Comparison of ENCODE assay signal across 8 cellular contexts in the genomic region with DNA sequence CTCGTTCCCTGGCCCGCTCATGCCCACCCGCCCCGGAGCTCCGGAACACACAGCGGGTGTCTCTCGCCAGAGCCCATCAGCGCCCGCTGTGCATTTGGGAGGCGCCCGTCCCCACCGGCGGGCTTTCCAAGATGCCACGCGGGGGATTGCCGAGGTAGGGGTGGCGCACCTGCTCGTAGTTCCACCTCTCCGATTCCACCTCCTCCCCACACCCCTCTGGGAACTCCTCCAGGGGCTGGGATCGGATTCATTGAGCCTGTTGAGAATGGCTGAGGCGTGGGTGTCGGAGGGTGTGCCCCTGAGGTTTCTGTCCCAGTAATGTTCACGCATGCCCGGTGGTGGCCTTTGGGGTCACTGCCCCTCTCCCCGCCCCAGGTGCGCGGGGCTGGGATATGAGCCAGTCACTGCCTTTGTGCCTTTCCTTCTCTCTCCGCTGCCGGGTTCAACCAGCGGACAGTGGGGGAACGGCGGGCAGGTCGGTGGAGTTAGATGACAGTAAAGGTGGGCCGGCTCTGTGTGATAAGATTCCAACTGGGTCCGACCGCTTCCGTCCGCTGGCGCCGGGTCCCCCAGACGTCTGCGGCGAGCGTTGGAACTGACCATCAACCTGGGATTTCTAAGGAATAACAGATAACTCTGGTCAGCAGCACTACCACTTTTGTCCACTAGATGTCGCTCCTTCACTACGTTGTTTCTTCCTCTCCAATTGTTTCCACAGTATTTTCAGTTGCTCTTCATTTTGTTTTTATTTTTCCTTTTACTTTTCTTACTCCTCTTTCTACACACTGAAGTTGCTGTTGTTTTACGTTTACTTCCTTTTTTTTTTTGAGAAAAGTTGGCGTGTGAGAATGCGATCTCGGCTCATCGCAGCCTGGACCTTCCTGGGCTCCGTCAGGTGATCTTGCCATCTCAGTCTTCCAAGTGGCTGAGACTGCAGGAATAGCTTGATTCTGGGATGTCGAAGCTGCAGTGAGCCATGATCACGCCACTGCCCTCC.
DNase-seq lines count a peak whose midpoint lies in the region; ATAC-seq, FAIRE-seq and TF ChIP-seq lines count a peak whose summit lies in the region.

No MANE protein-coding gene starts in this region.

- TF ChIP-seq POLR2A in adrenal gland (IDR thresholded peaks at IDR 0.05), result no peak

- ATAC-seq in GM21390 (IDR thresholded peaks at IDR 0.05; ENCODE audit: unreplicated experiment) (peak; percentile 73), psoas muscle (peak; percentile 68 to 91 (median 73)), aorta (ENCODE audit: low FRiP score) (peak; percentile 83)

- H3K36me3 ChIP-seq in KMS-11 (ENCODE audit: insufficient read depth) (no peaks in the 10 kb centered on the region), adrenal gland (replicated peaks in 1 of 2) (no peaks in the 10 kb centered on the region), left ventricle myocardium inferior (no peaks in the 10 kb centered on the region), psoas muscle (ENCODE audit: insufficient read depth in 1 of 2, low read depth in 1 of 2) (no peaks in the 10 kb centered on the region), aorta (ENCODE audit: control insufficient read depth in 1 of 2, insufficient read depth in 2 of 2, low read length in 1 of 2) (no peaks in the 10 kb centered on the region)

- no peak overlapping the region for H3K4me3 ChIP-seq in KMS-11 (IDR thresholded peaks at IDR 0.05; ENCODE audit: insufficient read depth, low read depth, low read length)
- H3K4me3 ChIP-seq in adrenal gland, result peak overlapping the region in 1 of 4 donors; percentile 38
- H3K4me3 ChIP-seq in left ventricle myocardium inferior, result peak overlapping the region; percentile 57
- peak overlapping the region; percentile 65 for H3K4me3 ChIP-seq in psoas muscle
- H3K4me3 ChIP-seq in aorta (ENCODE audit: low read length in 2 of 2), result peak overlapping the region; percentile 31 to 36

- DNase-seq in D721Med (ENCODE audit: insufficient read length, low spot score) (peak; percentile 42), SKM-1 (lab: John Stamatoyannopoulos, UW; ENCODE audit: unreplicated experiment) (peak; percentile 3), adrenal gland (peak; percentile 51 to 90 (median 80)), left ventricle myocardium inferior (no peak), psoas muscle (no peak), aorta (peak in 1 of 2 donors; percentile 77)

- intact Hi-C loops in adrenal gland (cut with DNase I), result no loop called here
- intact Hi-C loops in left ventricle myocardium inferior (cut with micrococcal nuclease), result loop anchor here (2.0 kb wide), 1 partner anchor 178 kb away; a partner anchor contains a TSS
- intact Hi-C loops in psoas muscle (cut with DNase I), result loop anchor here (2.0 to 5.0 kb wide), 2 partner anchors 176 to 179 kb away; a partner anchor contains a TSS
- intact Hi-C loops in aorta (cut with DNase I), result loop anchor here (5.0 kb wide), 1 partner anchor 179 kb away; a partner anchor contains a TSS

- no peaks in the 10 kb centered on the region for H4K20me1 ChIP-seq in KMS-11 (ENCODE audit: insufficient read depth)

- no peaks in the 10 kb centered on the region for H3K4me1 ChIP-seq in KMS-11 (ENCODE audit: low read depth, poor library complexity, severe bottlenecking)
- H3K4me1 ChIP-seq in adrenal gland (replicated peaks in 1 of 2), result no peaks in the 10 kb centered on the region
- peaks cover 12% of the 10 kb centered on the region for H3K4me1 ChIP-seq in left ventricle myocardium inferior
- peaks cover 6% of the 10 kb centered on the region for H3K4me1 ChIP-seq in psoas muscle
- H3K4me1 ChIP-seq in aorta (ENCODE audit: control insufficient read depth in 1 of 2, insufficient read depth in 2 of 2, low read length in 2 of 2), result no peaks in the 10 kb centered on the region

- H2AFZ ChIP-seq in KMS-11 (ENCODE audit: low read depth), result peak overlapping the region; percentile 52

- H3K4me2 ChIP-seq in KMS-11, result peak overlapping the region; percentile 44

- H3K79me2 ChIP-seq in KMS-11 (ENCODE audit: insufficient read depth, low read depth), result no peaks in the 10 kb centered on the region

- H3K27me3 ChIP-seq in KMS-11 (ENCODE audit: insufficient read depth, low read depth) (no peaks in the 10 kb centered on the region), adrenal gland (peaks cover 7% of the 10 kb centered on the region), left ventricle myocardium inferior (ENCODE audit: low read depth) (peaks cover 38% of the 10 kb centered on the region), psoas muscle (ENCODE audit: insufficient read depth in 3 of 3, low read length in 2 of 3) (peaks cover 0 to 10% (median 2%) of the 10 kb centered on the region in 3 donors), aorta (ENCODE audit: control insufficient read depth in 1 of 2, insufficient read depth in 2 of 2, low read length in 1 of 2) (no peaks in the 10 kb centered on the region)

- H3K27ac ChIP-seq in KMS-11 (no peak overlapping the region), adrenal gland (no peak overlapping the region), left ventricle myocardium inferior (replicated peaks) (no peak overlapping the region), psoas muscle (no peak overlapping the region), aorta (ENCODE audit: low read depth in 1 of 2, low read length in 2 of 2) (no peak overlapping the region)

- H3K9ac ChIP-seq in KMS-11, result no peak overlapping the region

- 6 to 19% (median 8%) methylated on average over 39 to 54 of the region's 54 CpGs for WGBS in adrenal gland, 4 donors
- WGBS in psoas muscle, 3 donors, result 4 to 14% (median 5%) methylated on average over 50 to 54 of the region's 54 CpGs
- WGBS in aorta, 2 donors, result 3 to 7% methylated on average over 48 to 54 of the region's 54 CpGs

- TF ChIP-seq CTCF in D721Med (IDR thresholded peaks at IDR 0.05; ENCODE audit: insufficient read depth, missing control alignments) (peak; percentile 83), KMS-11 (conservative IDR thresholded peaks at IDR 0.05; ENCODE audit: low read depth, low read length) (peak; percentile 96), adrenal gland (IDR thresholded peaks at IDR 0.05) (peak; percentile 94 to 99 (median 99)), left ventricle myocardium inferior (IDR thresholded peaks at IDR 0.05; ENCODE audit: borderline replicate concordance) (peak; percentile 99), psoas muscle (IDR thresholded peaks at IDR 0.05) (peak; percentile 98)

- H3K9me3 ChIP-seq in adrenal gland (replicated peaks in 1 of 3) (no peaks in the 10 kb centered on the region), left ventricle myocardium inferior (replicated peaks) (no peaks in the 10 kb centered on the region), psoas muscle (no peaks in the 10 kb centered on the region), aorta (ENCODE audit: control insufficient read depth, low read length) (no peaks in the 10 kb centered on the region)

- no peak for FAIRE-seq in D721Med (lab: Jason Lieb, UNC)

Comparison
In these comparisons a context has a peak if more than half of its experiments do, and no peak if none do; other contexts are left out.
1. DNase-seq: peak in D721Med (single experiment), SKM-1 (single experiment) and adrenal gland (7 of 7); none in left ventricle myocardium inferior (single experiment) and psoas muscle (0 of 2).
2. intact Hi-C loops: an anchor here in left ventricle myocardium inferior (2.0 kb wide), psoas muscle (2.0 to 5.0 kb wide) and aorta (5.0 kb wide); none called in adrenal gland.
3. Peak in every context shown above with its lines, with median percentiles within 50 percentile points of each other: CTCF ChIP-seq and ATAC-seq.